In genomic region chr14:45658917-45659299, GRCh38 we compare ENCODE assay signal across 20 cellular contexts.
DNase-seq lines count a peak whose midpoint lies in the region; ATAC-seq, FAIRE-seq and TF ChIP-seq lines count a peak whose summit lies in the region.
"Had no signal": no experiment of that assay in that cellular context is flagged by ENCODE, and none has a peak within 500 bp of the region (broad histone marks: within the 10 kb centered on the region; RNA-seq: fewer than 3 reads in every experiment).

No MANE protein-coding gene starts in this region.

- H3K4me1 ChIP-seq in SJCRH30 (peaks cover 19% of the 10 kb centered on the region), mucosa of descending colon (ENCODE audit: low read depth) (no peaks in the 10 kb centered on the region)
- H3K4me1 ChIP-seq: A549, Caco-2 had no signal

- in situ Hi-C loops in KBM-7 (cut with MboI; ENCODE audit: low pct_unique_long_range_greater_than_20kb, low sequenced_read_pairs), result no loop called here

- no peaks in the 10 kb centered on the region for H3K36me3 ChIP-seq in SJCRH30
- no peaks in the 10 kb centered on the region for H3K36me3 ChIP-seq in mucosa of descending colon (ENCODE audit: low read depth)

- DNase-seq in SJCRH30 (no peak), mucosa of descending colon (no peak), NCI-H187 treated with DMSO at 0.1 percent for 48 hours (lab: John Stamatoyannopoulos, UW) (no peak), KBM-7 (no peak)
- DNase-seq: AML-193; Caco-2; CD4-positive, alpha-beta T cell; DMS153; DMS79; GF-D8; H9 had no signal

- H3K27ac ChIP-seq in SJCRH30, result peak overlapping the region; percentile 84
- H3K27ac ChIP-seq: A549, C4-2B had no signal

- no peak overlapping the region for H3K4me3 ChIP-seq in SJCRH30
- no peak overlapping the region for H3K4me3 ChIP-seq in mucosa of descending colon
- H3K4me3 ChIP-seq: A549, GM12878 had no signal

- TF ChIP-seq CTCF in mucosa of descending colon (IDR thresholded peaks at IDR 0.05), result no peak

- H3K27me3 ChIP-seq in SJCRH30, result no peaks in the 10 kb centered on the region

- ATAC-seq in mucosa of descending colon (peak; percentile 60), HG03097 (IDR thresholded peaks at IDR 0.05; ENCODE audit: low FRiP score, unreplicated experiment) (no peak)
- no peak for ATAC-seq in activated CD4-positive, CD25-positive, alpha-beta regulatory T cell treated with anti-CD3 and anti-CD28 coated beads, Interleukin-2, amount 50 U/mL, for 24 hours
- ATAC-seq: A549, GM12878, HepG2 had no signal

- H3K9me3 ChIP-seq in SJCRH30 (replicated peaks) (no peaks in the 10 kb centered on the region), mucosa of descending colon (no peaks in the 10 kb centered on the region)
- H3K9me3 ChIP-seq: Caco-2 had no signal

- intact Hi-C loops in mucosa of descending colon (cut with DNase I, micrococcal nuclease), result no loop called here

- FAIRE-seq in colon (lab: Jason Lieb, UNC), result peak; percentile 73
- FAIRE-seq: A549, GM12878, GM19239, H1, HepG2 had no signal
